14 cellular contexts compared by ENCODE assay signal in the genomic region with DNA sequence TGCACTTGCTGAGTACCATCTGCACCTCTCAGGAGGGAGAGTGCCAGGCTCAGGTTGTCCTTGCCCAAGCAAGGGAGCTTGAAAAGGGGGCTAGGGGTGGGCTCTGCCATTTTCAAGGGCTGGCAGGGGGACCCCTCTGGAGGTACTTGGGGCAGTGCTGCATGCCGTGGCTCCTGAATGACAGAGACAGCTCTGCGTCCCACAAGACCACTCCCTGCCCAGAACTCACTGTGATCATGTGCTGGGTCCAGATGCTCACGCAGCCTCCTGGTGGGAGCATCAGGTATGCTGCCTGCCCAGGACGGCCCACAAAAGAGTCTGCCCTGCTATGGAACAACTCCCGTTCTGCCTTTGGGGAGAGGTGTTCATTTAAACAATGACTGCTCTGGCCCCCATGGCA.
DNase-seq lines count a peak whose midpoint lies in the region; ATAC-seq and TF ChIP-seq lines count a peak whose summit lies in the region.
"Had no signal": no experiment of that assay in that cellular context is flagged by ENCODE, and none has a peak within 500 bp of the region (broad histone marks: within the 10 kb centered on the region; RNA-seq: fewer than 3 reads in every experiment).

No MANE protein-coding gene starts in this region.

- no peak for TF ChIP-seq CTCF in WERI-Rb-1 (IDR thresholded peaks at IDR 0.05; ENCODE audit: low read depth, low read length)
- TF ChIP-seq CTCF in neural crest cell (conservative IDR thresholded peaks at IDR 0.05) = no peak

- no peak for ATAC-seq in activated T-cell treated with anti-CD3 and anti-CD28 coated beads, Interleukin-2, amount 50 U/mL, for 4 hours
- no peak for ATAC-seq in HG02870 (IDR thresholded peaks at IDR 0.05; ENCODE audit: unreplicated experiment)

- H3K27ac Mint-ChIP-seq in neural crest cell (ENCODE audit: unreplicated experiment) = peak overlapping the region; percentile 27

- H3K4me3 Mint-ChIP-seq in activated T-cell treated with anti-CD3 and anti-CD28 coated beads, Interleukin-2, amount 50 U/mL, for 4 hours = no peak overlapping the region
- no peak overlapping the region for H3K4me3 Mint-ChIP-seq in neural crest cell

- H3K4me3 ChIP-seq in WERI-Rb-1 (ENCODE audit: low read depth, low read length) = no peak overlapping the region

- no peaks in the 10 kb centered on the region for H3K9me3 ChIP-seq in WERI-Rb-1 (ENCODE audit: severe bottlenecking)

- H3K36me3 ChIP-seq in WERI-Rb-1 = no peaks in the 10 kb centered on the region

- no peaks in the 10 kb centered on the region for H3K9me3 Mint-ChIP-seq in activated T-cell treated with anti-CD3 and anti-CD28 coated beads, Interleukin-2, amount 50 U/mL, for 4 hours
- H3K9me3 Mint-ChIP-seq in neural crest cell = no peaks in the 10 kb centered on the region

- H3K27ac ChIP-seq in WERI-Rb-1 = no peak overlapping the region

- peaks cover 4% of the 10 kb centered on the region for H3K27me3 Mint-ChIP-seq in activated T-cell treated with anti-CD3 and anti-CD28 coated beads, Interleukin-2, amount 50 U/mL, for 4 hours (ENCODE audit: low read depth)
- H3K27me3 Mint-ChIP-seq in neural crest cell (ENCODE audit: low read depth) = no peaks in the 10 kb centered on the region

- DNase-seq in activated T-cell treated with anti-CD3 and anti-CD28 coated beads, Interleukin-2, amount 50 U/mL, for 1 hour = peak; percentile 2
- DNase-seq in activated T-cell treated with anti-CD3 and anti-CD28 coated beads, Interleukin-2, amount 50 U/mL, for 4 hours = no peak
- DNase-seq in ELF-1 (ENCODE audit: low read depth, low spot score) = peak; percentile 7
- DNase-seq in WERI-Rb-1 = peak; percentile 4
- no peak for DNase-seq in neural crest cell (ENCODE audit: low read depth, low spot score)
- DNase-seq in SHP77 (lab: John Stamatoyannopoulos, UW) = no peak
- DNase-seq in retina = no peak
- DNase-seq: C1 segment of cervical spinal cord, NCI-H1092 treated with DMSO at 0.1 percent for 48 hours, NCI-H2081 treated with DMSO at 0.1 percent for 48 hours, NCI-H510A, NCI-H774, RPMI8226 had no signal

- no peaks in the 10 kb centered on the region for H3K27me3 ChIP-seq in WERI-Rb-1 (ENCODE audit: insufficient read depth, low read depth, severe bottlenecking)

- no peaks in the 10 kb centered on the region for H3K4me1 Mint-ChIP-seq in activated T-cell treated with anti-CD3 and anti-CD28 coated beads, Interleukin-2, amount 50 U/mL, for 4 hours (ENCODE audit: low read depth)
- no peaks in the 10 kb centered on the region for H3K4me1 Mint-ChIP-seq in neural crest cell

- H3K36me3 Mint-ChIP-seq in activated T-cell treated with anti-CD3 and anti-CD28 coated beads, Interleukin-2, amount 50 U/mL, for 4 hours (ENCODE audit: insufficient read depth) = no peaks in the 10 kb centered on the region
- H3K36me3 Mint-ChIP-seq in neural crest cell (ENCODE audit: low read depth) = peaks cover 3% of the 10 kb centered on the region

Comparison
In these comparisons a context has a peak if more than half of its experiments do, and no peak if none do; other contexts are left out.
1. DNase-seq: peak in activated T-cell treated with anti-CD3 and anti-CD28 coated beads, Interleukin-2, amount 50 U/mL, for 1 hour (single experiment), ELF-1 (single experiment) and WERI-Rb-1 (single experiment); none in activated T-cell treated with anti-CD3 and anti-CD28 coated beads, Interleukin-2, amount 50 U/mL, for 4 hours (single experiment), neural crest cell (single experiment), SHP77 (0 of 2) and retina (single experiment).